In the genomic region with DNA sequence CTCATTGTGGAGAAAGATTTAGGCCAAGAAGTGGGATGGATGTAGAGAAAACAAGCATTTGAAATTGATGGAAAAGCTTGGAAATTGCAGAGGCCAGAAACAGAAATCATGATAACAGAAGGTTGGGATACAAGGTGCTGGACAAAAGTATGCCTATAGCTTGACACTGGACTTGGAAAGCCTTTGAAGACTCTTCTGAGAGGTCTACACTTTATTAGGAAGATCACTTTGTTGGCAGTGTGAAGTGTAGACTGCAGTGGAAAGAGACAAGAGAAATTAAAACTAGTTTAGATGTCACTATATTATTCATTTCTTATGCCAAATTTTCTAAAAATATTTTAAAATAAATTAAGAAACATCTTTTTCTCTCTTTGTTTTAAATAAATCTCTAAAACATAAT, we compare ENCODE assay signal across 20 cellular contexts. TPM values are rescaled to one million over a fixed set of nuclear protein-coding genes. Genes with fewer than 3 reads are reported as not detected.
"Had no signal": no experiment of that assay in that cellular context is flagged by ENCODE, and none has a peak within 500 bp of the region (broad histone marks: within the 10 kb centered on the region; RNA-seq: fewer than 3 reads in every experiment).

No MANE protein-coding gene starts in this region.

- ATAC-seq: activated T-cell treated with anti-CD3 and anti-CD28 coated beads, Interleukin-2, amount 50 U/mL, for 72 hours; heart right ventricle; naive thymus-derived CD4-positive, alpha-beta T cell; psoas muscle; upper lobe of right lung had no signal

- H3K79me2 ChIP-seq: parathyroid adenoma had no signal

- H3K36me3 ChIP-seq: ascending aorta, heart right ventricle, sigmoid colon, suprapubic skin, tibial artery, upper lobe of right lung had no signal

- H3K27ac ChIP-seq: ascending aorta, heart right ventricle, parathyroid adenoma, psoas muscle, sigmoid colon, suprapubic skin, tibial artery, upper lobe of right lung, VCaP had no signal

- H3K4me3 ChIP-seq: ascending aorta, heart right ventricle, psoas muscle, sigmoid colon, suprapubic skin, tibial artery, upper lobe of right lung had no signal

- H3K4me1 ChIP-seq: ascending aorta, heart right ventricle, parathyroid adenoma, psoas muscle, sigmoid colon, suprapubic skin, tibial artery, upper lobe of right lung had no signal

- H3K9ac ChIP-seq: parathyroid adenoma had no signal

- H3K27me3 ChIP-seq: ascending aorta, heart right ventricle, sigmoid colon, suprapubic skin, tibial artery, upper lobe of right lung had no signal

- H3K9me3 ChIP-seq: ascending aorta, heart right ventricle, psoas muscle, sigmoid colon, suprapubic skin, tibial artery, upper lobe of right lung had no signal

- DNase-seq: activated CD4-positive, alpha-beta T cell treated with anti-CD3 and anti-CD28 coated beads for 4 hours; activated CD4-positive, alpha-beta T cell treated with anti-CD3 and anti-CD28 coated beads, Interleukin-2, amount 50 U/mL, for 4 hours; activated naive CD4-positive, alpha-beta T cell; activated naive CD8-positive, alpha-beta T cell treated with anti-CD3 and anti-CD28 coated beads for 36 hours; activated T-cell treated with anti-CD3 and anti-CD28 coated beads for 4 hours; activated T-cell treated with anti-CD3 and anti-CD28 coated beads, Interleukin-2, amount 50 U/mL, for 72 hours; heart right ventricle; midbrain; naive thymus-derived CD4-positive, alpha-beta T cell; psoas muscle; sigmoid colon; stimulated activated CD4-positive, alpha-beta T cell treated with anti-CD3 and anti-CD28 coated beads, Interleukin-1b, Interleukin-23, amount 100 ng/mL, for 48 hours; stimulated activated naive CD4-positive, alpha-beta T cell; T-helper 9 cell; tibial artery; upper lobe of right lung had no signal

- H2AFZ ChIP-seq: parathyroid adenoma had no signal

RNA-seq across cellular contexts. Expression of a gene that starts 59.1 kb away (rescaled TPM):
- total RNA-seq: ascending aorta had no signal
